ENCODE assay signal across 18 cellular contexts in the genomic region with DNA sequence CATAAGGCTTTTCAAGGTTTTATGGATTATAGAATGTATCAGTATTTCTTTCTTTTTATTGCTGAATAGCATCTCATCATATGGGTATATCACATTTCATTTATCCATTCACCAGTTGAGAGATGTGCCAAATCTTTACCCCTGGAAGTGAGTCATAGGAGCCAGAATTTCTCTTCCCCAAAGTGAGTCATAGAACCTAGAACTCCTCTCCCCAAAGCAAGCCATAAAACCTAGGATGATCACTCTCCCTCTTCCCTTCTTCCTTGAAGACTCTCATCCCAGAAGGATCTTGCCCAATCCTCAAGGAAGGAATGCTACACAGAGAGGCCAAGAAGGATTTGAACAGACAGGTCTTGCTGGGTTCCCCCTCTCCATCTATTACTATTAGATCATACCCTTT.
DNase-seq lines count a peak whose midpoint lies in the region; ATAC-seq and TF ChIP-seq lines count a peak whose summit lies in the region.
"Had no signal": no experiment of that assay in that cellular context is flagged by ENCODE, and none has a peak within 500 bp of the region (broad histone marks: within the 10 kb centered on the region; RNA-seq: fewer than 3 reads in every experiment).

No MANE protein-coding gene starts in this region.

- intact Hi-C loops in mammary epithelial cell (cut with micrococcal nuclease): no loop called here
- intact Hi-C loops in CD4-positive, alpha-beta T cell (cut with DNase I, micrococcal nuclease): no loop called here
- intact Hi-C loops in testis (cut with DNase I; ENCODE audit: low total_unique reads): no loop called here

- DNase-seq in Daoy (ENCODE audit: low read depth) (peak; percentile 75), LHCN-M2 (ENCODE audit: low read depth) (peak; percentile 87), mammary epithelial cell (peak; percentile 73), iris pigment epithelial cell (ENCODE audit: low read depth) (peak; percentile 38), amniotic stem cell (lab: John Stamatoyannopoulos, UW) (no peak), activated gamma-delta T cell treated with Interleukin-2 at 50 U/mL for 16 hours (no peak), testis (no peak)
- DNase-seq in CD4-positive, alpha-beta T cell: no peak
- DNase-seq: activated CD8-positive, alpha-beta memory T cell treated with anti-CD3 and anti-CD28 coated beads, Interleukin-2, amount 10 ng/mL, durations not matched to agents 7 days and 5 days; activated naive CD4-positive, alpha-beta T cell treated with Interleukin-2 at 50 U/mL for 16 hours; body of pancreas; DMS53; dorsolateral prefrontal cortex; gastrocnemius medialis; natural killer cell; NCI-H748 treated with DMSO at 0.1 percent for 48 hours; T-cell had no signal

- H3K27ac ChIP-seq in mammary epithelial cell (ENCODE audit: insufficient read depth, low read depth, low read length): no peak overlapping the region
- no peak overlapping the region for H3K27ac ChIP-seq in CD4-positive, alpha-beta T cell (ENCODE audit: low read depth, low read length)
- no peak overlapping the region for H3K27ac ChIP-seq in testis
- H3K27ac ChIP-seq: body of pancreas, dorsolateral prefrontal cortex, gastrocnemius medialis had no signal

- TF ChIP-seq POLR2A in testis (IDR thresholded peaks at IDR 0.05): no peak

- CTCF ChIA-PET in mammary epithelial cell (lab: Charles Lee; ENCODE audit: low non-redundant PET): no interaction called here
- CTCF ChIA-PET in CD4-positive, alpha-beta T cell (lab: Charles Lee): no interaction called here

- H3K27ac Mint-ChIP-seq in CD4-positive, alpha-beta T cell: no peak overlapping the region
- H3K27ac Mint-ChIP-seq: activated CD8-positive, alpha-beta memory T cell treated with anti-CD3 and anti-CD28 coated beads, Interleukin-2, amount 10 ng/mL, durations not matched to agents 7 days and 5 days; natural killer cell; T-cell had no signal

- H3K4me1 ChIP-seq in mammary epithelial cell (ENCODE audit: insufficient read depth, low read length) (peaks cover 10% of the 10 kb centered on the region), testis (no peaks in the 10 kb centered on the region)
- H3K4me1 ChIP-seq: body of pancreas, gastrocnemius medialis had no signal

- H3K4me3 ChIP-seq in mammary epithelial cell (replicated peaks in 1 of 3; ENCODE audit: insufficient read depth in 1 of 3, low read depth in 2 of 3, low read length in 3 of 3) (no peak overlapping the region), testis (no peak overlapping the region)
- H3K4me3 ChIP-seq: body of pancreas, dorsolateral prefrontal cortex, gastrocnemius medialis, lung had no signal

- H3K4me3 Mint-ChIP-seq in CD4-positive, alpha-beta T cell: no peak overlapping the region
- H3K4me3 Mint-ChIP-seq: activated CD8-positive, alpha-beta memory T cell treated with anti-CD3 and anti-CD28 coated beads, Interleukin-2, amount 10 ng/mL, durations not matched to agents 7 days and 5 days; natural killer cell; T-cell had no signal

- H4K20me1 ChIP-seq in mammary epithelial cell (ENCODE audit: insufficient read depth, low read length): no peaks in the 10 kb centered on the region

- ATAC-seq in CD4-positive, alpha-beta T cell (ENCODE audit: poor library complexity): no peak
- ATAC-seq: activated CD8-positive, alpha-beta memory T cell treated with anti-CD3 and anti-CD28 coated beads, Interleukin-2, amount 10 ng/mL, durations not matched to agents 7 days and 5 days; body of pancreas; gastrocnemius medialis; natural killer cell; T-cell had no signal

- dilution Hi-C loops in mammary epithelial cell (cut with HindIII; ENCODE audit: low sequenced_read_pairs): no loop called here

- H3K4me2 ChIP-seq in mammary epithelial cell (ENCODE audit: insufficient read depth, low read depth, low read length): no peak overlapping the region

- H3K27me3 ChIP-seq in mammary epithelial cell (ENCODE audit: insufficient read depth, low read length) (peaks cover 2% of the 10 kb centered on the region), testis (no peaks in the 10 kb centered on the region)
- peaks cover 4% of the 10 kb centered on the region for H3K27me3 ChIP-seq in CD4-positive, alpha-beta T cell (ENCODE audit: control insufficient read depth, insufficient read depth, low read length)
- H3K27me3 ChIP-seq: body of pancreas, gastrocnemius medialis had no signal

- POLR2A ChIA-PET in CD4-positive, alpha-beta T cell (lab: Charles Lee): no interaction called here

- no peak overlapping the region for H3K9ac ChIP-seq in mammary epithelial cell (ENCODE audit: insufficient read depth, low read length)

- no peaks in the 10 kb centered on the region for H3K36me3 Mint-ChIP-seq in CD4-positive, alpha-beta T cell (ENCODE audit: low read depth)
- H3K36me3 Mint-ChIP-seq: activated CD8-positive, alpha-beta memory T cell treated with anti-CD3 and anti-CD28 coated beads, Interleukin-2, amount 10 ng/mL, durations not matched to agents 7 days and 5 days; natural killer cell; T-cell had no signal

- peaks cover 40% of the 10 kb centered on the region for H3K27me3 Mint-ChIP-seq in CD4-positive, alpha-beta T cell

- H3K79me2 ChIP-seq in mammary epithelial cell (ENCODE audit: insufficient read depth, low read length): no peaks in the 10 kb centered on the region

- no TSS peak for BruUV-seq in mammary epithelial cell (replicated peaks; lab: Mats Ljungman, UMichigan)

- H2AFZ ChIP-seq in mammary epithelial cell (ENCODE audit: low read depth, low read length): no peak overlapping the region

- H3K4me1 Mint-ChIP-seq in CD4-positive, alpha-beta T cell (ENCODE audit: low read depth): no peaks in the 10 kb centered on the region
- H3K4me1 Mint-ChIP-seq: activated CD8-positive, alpha-beta memory T cell treated with anti-CD3 and anti-CD28 coated beads, Interleukin-2, amount 10 ng/mL, durations not matched to agents 7 days and 5 days; natural killer cell; T-cell had no signal

- H3K9me3 Mint-ChIP-seq in CD4-positive, alpha-beta T cell: no peaks in the 10 kb centered on the region
- H3K9me3 Mint-ChIP-seq: natural killer cell, T-cell had no signal

- H3K9me3 ChIP-seq in mammary epithelial cell (replicated peaks; ENCODE audit: insufficient read depth, low read length) (no peaks in the 10 kb centered on the region), testis (no peaks in the 10 kb centered on the region)
- no peaks in the 10 kb centered on the region for H3K9me3 ChIP-seq in CD4-positive, alpha-beta T cell (ENCODE audit: control insufficient read depth, low read length)
- H3K9me3 ChIP-seq: body of pancreas, gastrocnemius medialis had no signal

- in situ Hi-C loops in mammary epithelial cell (cut with MboI; ENCODE audit: low sequenced_read_pairs in 2 of 2): no loop called here

- no peaks in the 10 kb centered on the region for H3K36me3 ChIP-seq in mammary epithelial cell (ENCODE audit: insufficient read depth, low read length)
- H3K36me3 ChIP-seq in testis (ENCODE audit: low read depth, missing control alignments): no peaks in the 10 kb centered on the region
- H3K36me3 ChIP-seq: gastrocnemius medialis had no signal

- no peak for TF ChIP-seq CTCF in mammary epithelial cell (conservative IDR thresholded peaks at IDR 0.05 in 1 of 2, IDR thresholded peaks at IDR 0.05 in 1 of 2; ENCODE audit: extremely low read depth in 1 of 2, insufficient read depth in 1 of 2, low read depth in 1 of 2, low read length in 2 of 2)
- no peak for TF ChIP-seq CTCF in CD4-positive, alpha-beta T cell (IDR thresholded peaks at IDR 0.05)
- TF ChIP-seq CTCF in testis (IDR thresholded peaks at IDR 0.05): no peak

Comparison
In these comparisons a context has a peak if more than half of its experiments do, and no peak if none do; other contexts are left out.
1. DNase-seq: peak in Daoy (single experiment), LHCN-M2 (single experiment), mammary epithelial cell (single experiment) and iris pigment epithelial cell (single experiment); none in amniotic stem cell (single experiment), activated gamma-delta T cell treated with Interleukin-2 at 50 U/mL for 16 hours (single experiment), CD4-positive, alpha-beta T cell (0 of 10) and testis (single experiment).